ENCODE assay signal across 22 cellular contexts in the genomic region with DNA sequence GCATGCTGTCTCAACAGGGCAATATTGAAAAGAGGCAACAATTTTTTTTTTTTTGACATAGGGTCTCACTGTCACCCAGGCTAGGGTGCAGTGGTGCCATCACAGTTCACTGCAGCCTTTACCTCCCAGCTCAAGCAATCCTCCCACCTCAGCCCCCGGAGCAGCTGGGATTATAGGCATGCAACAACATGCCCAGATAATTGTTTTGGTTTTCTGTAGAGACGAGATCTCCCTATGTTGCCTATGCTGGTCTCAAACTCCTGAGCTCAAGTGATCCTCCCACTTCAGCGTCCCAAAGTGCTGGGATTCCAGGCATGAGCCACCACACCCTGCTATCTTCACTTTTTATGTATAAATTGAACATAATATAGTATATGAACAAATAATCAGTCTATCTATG.
"Had no signal": no experiment of that assay in that cellular context is flagged by ENCODE, and none has a peak within 500 bp of the region (broad histone marks: within the 10 kb centered on the region; RNA-seq: fewer than 3 reads in every experiment).

No MANE protein-coding gene starts in this region.

- H3K27ac ChIP-seq: ascending aorta, brain microvascular endothelial cell, esophagus muscularis mucosa, gastrocnemius medialis, lower lobe of right lung, transverse colon had no signal

- H3K27me3 Mint-ChIP-seq: central memory CD8-positive, alpha-beta T cell; effector memory CD8-positive, alpha-beta T cell; stimulated activated naive B cell treated with anti-CD40 and anti-IgM and Interleukin-4, amounts not matched to agents 10 μg/mL and 1 μg/mL and 100 μg/mL, for 72 hours had no signal

- H3K36me3 Mint-ChIP-seq: activated naive CD4-positive, alpha-beta T cell treated with anti-CD3 and anti-CD28 coated beads, Interleukin-2, amount 50 U/mL, for 24 hours; naive thymus-derived CD4-positive, alpha-beta T cell had no signal

- H3K27ac Mint-ChIP-seq: activated naive CD4-positive, alpha-beta T cell treated with anti-CD3 and anti-CD28 coated beads, Interleukin-2, amount 50 U/mL, for 24 hours; effector memory CD8-positive, alpha-beta T cell; naive thymus-derived CD4-positive, alpha-beta T cell; stimulated activated naive B cell treated with anti-CD40 and anti-IgM and Interleukin-4, amounts not matched to agents 10 μg/mL and 1 μg/mL and 100 μg/mL, for 72 hours; T-helper 2 cell treated with Interferon-gamma antibody and Interleukin-4, amounts not matched to agents 5 μg/mL and 100 μg/mL, for 36 hours had no signal

- H3K4me1 Mint-ChIP-seq: activated naive CD4-positive, alpha-beta T cell treated with anti-CD3 and anti-CD28 coated beads, Interleukin-2, amount 50 U/mL, for 24 hours; central memory CD8-positive, alpha-beta T cell; naive thymus-derived CD4-positive, alpha-beta T cell; stimulated activated naive B cell treated with anti-CD40 and anti-IgM and Interleukin-4, amounts not matched to agents 10 μg/mL and 1 μg/mL and 100 μg/mL, for 72 hours had no signal

- H3K36me3 ChIP-seq: brain microvascular endothelial cell, gastrocnemius medialis, lower lobe of right lung had no signal

- H3K4me1 ChIP-seq: ascending aorta, esophagus muscularis mucosa, gastrocnemius medialis, transverse colon had no signal

- H3K4me3 ChIP-seq: ascending aorta, esophagus muscularis mucosa, gastrocnemius medialis, lower lobe of right lung, transverse colon had no signal

- H3K9me3 Mint-ChIP-seq: activated naive CD4-positive, alpha-beta T cell treated with anti-CD3 and anti-CD28 coated beads, Interleukin-2, amount 50 U/mL, for 24 hours; effector memory CD8-positive, alpha-beta T cell; naive thymus-derived CD4-positive, alpha-beta T cell; stimulated activated naive B cell treated with anti-CD40 and anti-IgM and Interleukin-4, amounts not matched to agents 10 μg/mL and 1 μg/mL and 100 μg/mL, for 72 hours; T-helper 2 cell treated with Interferon-gamma antibody and Interleukin-4, amounts not matched to agents 5 μg/mL and 100 μg/mL, for 36 hours had no signal

- H3K27me3 ChIP-seq: ascending aorta, brain microvascular endothelial cell, esophagus muscularis mucosa, gastrocnemius medialis, transverse colon had no signal

- H3K4me3 Mint-ChIP-seq: activated naive CD4-positive, alpha-beta T cell treated with anti-CD3 and anti-CD28 coated beads, Interleukin-2, amount 50 U/mL, for 24 hours; central memory CD8-positive, alpha-beta T cell; effector memory CD8-positive, alpha-beta T cell; naive thymus-derived CD4-positive, alpha-beta T cell; neural crest cell; stimulated activated naive B cell treated with anti-CD40 and anti-IgM and Interleukin-4, amounts not matched to agents 10 μg/mL and 1 μg/mL and 100 μg/mL, for 72 hours; T-helper 2 cell treated with Interferon-gamma antibody and Interleukin-4, amounts not matched to agents 5 μg/mL and 100 μg/mL, for 36 hours had no signal

- ATAC-seq: effector memory CD8-positive, alpha-beta T cell; gastrocnemius medialis; left colon; lower lobe of right lung; naive thymus-derived CD4-positive, alpha-beta T cell; stimulated activated naive B cell treated with anti-CD40 and anti-IgM and Interleukin-4, amounts not matched to agents 10 μg/mL and 1 μg/mL and 100 μg/mL, for 72 hours had no signal

- DNase-seq: activated CD4-positive, alpha-beta T cell treated with anti-CD3 and anti-CD28 coated beads for 1 hour; activated gamma-delta T cell treated with Interleukin-2 at 50 U/mL for 16 hours; activated T-cell treated with anti-CD3 and anti-CD28 coated beads, Interleukin-2, amount 50 U/mL, for 1 hour; brain microvascular endothelial cell; effector memory CD8-positive, alpha-beta T cell; gastrocnemius medialis; head of caudate nucleus; islet precursor cell; left colon; lower lobe of right lung; naive thymus-derived CD4-positive, alpha-beta T cell; occipital lobe; stimulated activated CD4-positive, alpha-beta T cell treated with anti-CD3 and anti-CD28 coated beads, Interleukin-2, amount 100 ng/mL, for 48 hours; stimulated activated CD8-positive, alpha-beta memory T cell treated with anti-CD3 and anti-CD28 coated beads, Interleukin-4, amount 100 ng/mL, for 48 hours; stimulated activated naive B cell treated with anti-CD40 and anti-IgM and Interleukin-4, amounts not matched to agents 10 μg/mL and 1 μg/mL and 100 μg/mL, for 72 hours; transverse colon had no signal
